In genomic region chr6:53734473-53735299, GRCh38 we compare ENCODE assay signal across 8 cellular contexts.
DNase-seq lines count a peak whose midpoint lies in the region; ATAC-seq, FAIRE-seq and TF ChIP-seq lines count a peak whose summit lies in the region.

No MANE protein-coding gene starts in this region.

- no peak for TF ChIP-seq POLR2A in vagina (IDR thresholded peaks at IDR 0.05)

- CTCF ChIA-PET in activated CD8-positive, alpha-beta memory T cell treated with anti-CD3 and anti-CD28 coated beads, Interleukin-2, amount 10 ng/mL, durations not matched to agents 7 days and 5 days (lab: Charles Lee), result interaction anchor here (0.6 to 3.9 kb wide), 13 partner anchors 9 to 250 kb away, joined by 3 to 31 read pairs (median 3); partner anchors contain the start of gene LRRC1

- H3K36me3 ChIP-seq in pancreas, result no peaks in the 10 kb centered on the region
- H3K36me3 ChIP-seq in vagina, result no peaks in the 10 kb centered on the region

- no peak overlapping the region for H3K4me3 ChIP-seq in pancreas
- H3K4me3 ChIP-seq in vagina, result no peak overlapping the region

- intact Hi-C loops in pancreas (cut with DNase I), result no loop called here
- intact Hi-C loops in vagina (cut with DNase I), result loop anchor here (10.0 kb wide), 1 partner anchor 570 kb away; no protein-coding TSS in a partner anchor

- peak; percentile 62 for DNase-seq in activated CD8-positive, alpha-beta memory T cell treated with anti-CD3 and anti-CD28 coated beads, Interleukin-2, amount 10 ng/mL, durations not matched to agents 7 days and 5 days
- DNase-seq in activated CD8-positive, alpha-beta memory T cell treated with anti-CD3 and anti-CD28 coated beads, Interleukin-2, amount 50 U/mL, for 4 hours, result no peak
- DNase-seq in SHP77 (lab: John Stamatoyannopoulos, UW), result peak; percentile 38 to 71
- DNase-seq in epithelial cell of prostate (ENCODE audit: low read depth, low spot score), result peak; percentile 82
- DNase-seq in pancreas, result peak in 3 of 6 donors; percentile 31 to 62 (median 36)
- no peak for DNase-seq in GF-D8 (lab: John Stamatoyannopoulos, UW)
- DNase-seq in vagina (ENCODE audit: extremely low spot score in 2 of 2), result no peak

- H3K9me3 ChIP-seq in pancreas (no peaks in the 10 kb centered on the region), vagina (no peaks in the 10 kb centered on the region)

- WGBS in pancreas, 2 donors, result 63 to 66% methylated on average over 13 of the region's 13 CpGs

- H3K27ac ChIP-seq in epithelial cell of prostate (peak overlapping the region; percentile 98), pancreas (peak overlapping the region in 3 of 4 donors; percentile 42 to 68 (median 56)), vagina (no peak overlapping the region)

- H3K36me3 Mint-ChIP-seq in activated CD8-positive, alpha-beta memory T cell treated with anti-CD3 and anti-CD28 coated beads, Interleukin-2, amount 10 ng/mL, durations not matched to agents 7 days and 5 days, result peaks cover 7% of the 10 kb centered on the region

- peak overlapping the region; percentile 10 for H3K4me3 Mint-ChIP-seq in activated CD8-positive, alpha-beta memory T cell treated with anti-CD3 and anti-CD28 coated beads, Interleukin-2, amount 10 ng/mL, durations not matched to agents 7 days and 5 days

- H3K4me1 ChIP-seq in pancreas (no peaks in the 10 kb centered on the region), vagina (no peaks in the 10 kb centered on the region)

- H3K27me3 ChIP-seq in pancreas (no peaks in the 10 kb centered on the region), vagina (no peaks in the 10 kb centered on the region)

- no peak for TF ChIP-seq CTCF in pancreas (IDR thresholded peaks at IDR 0.05)
- TF ChIP-seq CTCF in vagina (IDR thresholded peaks at IDR 0.05), result peak in 1 of 3 experiments; percentile 14

- no peaks in the 10 kb centered on the region for H3K9me3 Mint-ChIP-seq in activated CD8-positive, alpha-beta memory T cell treated with anti-CD3 and anti-CD28 coated beads, Interleukin-2, amount 10 ng/mL, durations not matched to agents 7 days and 5 days (ENCODE audit: low read depth)

- H3K4me1 Mint-ChIP-seq in activated CD8-positive, alpha-beta memory T cell treated with anti-CD3 and anti-CD28 coated beads, Interleukin-2, amount 10 ng/mL, durations not matched to agents 7 days and 5 days, result peaks cover 51% of the 10 kb centered on the region

- peak overlapping the region; percentile 80 for H3K27ac Mint-ChIP-seq in activated CD8-positive, alpha-beta memory T cell treated with anti-CD3 and anti-CD28 coated beads, Interleukin-2, amount 10 ng/mL, durations not matched to agents 7 days and 5 days

- peaks cover 2% of the 10 kb centered on the region for H3K27me3 Mint-ChIP-seq in activated CD8-positive, alpha-beta memory T cell treated with anti-CD3 and anti-CD28 coated beads, Interleukin-2, amount 10 ng/mL, durations not matched to agents 7 days and 5 days

- FAIRE-seq in pancreas (lab: Jason Lieb, UNC), result no peak

- ATAC-seq in activated CD8-positive, alpha-beta memory T cell treated with anti-CD3 and anti-CD28 coated beads, Interleukin-2, amount 10 ng/mL, durations not matched to agents 7 days and 5 days, result peak; percentile 71
- peak; percentile 49 for ATAC-seq in HG03095 (IDR thresholded peaks at IDR 0.05; ENCODE audit: unreplicated experiment)
- ATAC-seq in pancreas, result peak; percentile 73 to 86 (median 74)

Comparison
In these comparisons a context has a peak if more than half of its experiments do, and no peak if none do; other contexts are left out.
1. DNase-seq: peak in activated CD8-positive, alpha-beta memory T cell treated with anti-CD3 and anti-CD28 coated beads, Interleukin-2, amount 10 ng/mL, durations not matched to agents 7 days and 5 days (single experiment), SHP77 (2 of 2) and epithelial cell of prostate (single experiment); none in activated CD8-positive, alpha-beta memory T cell treated with anti-CD3 and anti-CD28 coated beads, Interleukin-2, amount 50 U/mL, for 4 hours (single experiment), GF-D8 (single experiment) and vagina (0 of 2).
2. Peak in every context shown above with its lines, with median percentiles within 50 percentile points of each other: ATAC-seq.